8 cellular contexts compared by ENCODE assay signal in genomic region chr15:66704019-66704782, GRCh38. TPM values are rescaled to one million over a fixed set of nuclear protein-coding genes. Genes with fewer than 3 reads are reported as not detected.
DNase-seq lines count a peak whose midpoint lies in the region; ATAC-seq and TF ChIP-seq lines count a peak whose summit lies in the region.

No MANE protein-coding gene starts in this region.

- TF ChIP-seq CTCF in AG10803 (conservative IDR thresholded peaks at IDR 0.05; ENCODE audit: low read length) (no peak), chondrocyte (IDR thresholded peaks at IDR 0.05) (no peak)

- H3K27me3 Mint-ChIP-seq in chondrocyte (ENCODE audit: low read depth), result no peaks in the 10 kb centered on the region
- H3K27me3 Mint-ChIP-seq in naive B cell, result peaks cover 11 to 24% (median 22%) of the 10 kb centered on the region in 3 donors

- H3K4me3 Mint-ChIP-seq in chondrocyte (ENCODE audit: unreplicated experiment), result peak overlapping the region; percentile 68
- H3K4me3 Mint-ChIP-seq in naive B cell, result peak overlapping the region; percentile 65 to 89 (median 82)

- no peaks in the 10 kb centered on the region for H3K9me3 Mint-ChIP-seq in chondrocyte (ENCODE audit: low read depth)
- H3K9me3 Mint-ChIP-seq in naive B cell, result no peaks in the 10 kb centered on the region

- H3K4me3 ChIP-seq in AG10803 (ENCODE audit: low read length), result peak overlapping the region; percentile 82

- ATAC-seq in naive B cell (ENCODE audit: low read depth in 2 of 2) (no peak), HG02938 (IDR thresholded peaks at IDR 0.05; ENCODE audit: unreplicated experiment) (no peak), GM19351 (IDR thresholded peaks at IDR 0.05; ENCODE audit: unreplicated experiment) (no peak)

- peaks cover 39% of the 10 kb centered on the region for H3K4me1 Mint-ChIP-seq in chondrocyte (ENCODE audit: low read depth)
- H3K4me1 Mint-ChIP-seq in naive B cell, result peaks cover 9 to 17% (median 17%) of the 10 kb centered on the region in 3 donors

- no peak for DNase-seq in AG10803 (ENCODE audit: low read depth)
- peak; percentile 35 for DNase-seq in KG1 (lab: John Stamatoyannopoulos, UW)
- DNase-seq in chondrocyte (ENCODE audit: low spot score), result no peak
- peak; percentile 7 for DNase-seq in naive B cell
- DNase-seq in effector CD8-positive, alpha-beta T cell (lab: John Stamatoyannopoulos, UW), result no peak
- DNase-seq in NCI-H2196 treated with DMSO at 0.1 percent for 48 hours (lab: John Stamatoyannopoulos, UW; ENCODE audit: unreplicated experiment), result no peak

- no peak overlapping the region for H3K27ac Mint-ChIP-seq in chondrocyte (ENCODE audit: unreplicated experiment)
- H3K27ac Mint-ChIP-seq in naive B cell, result no peak overlapping the region

- H3K36me3 Mint-ChIP-seq in chondrocyte (ENCODE audit: low read depth) (peaks cover 4% of the 10 kb centered on the region), naive B cell (no peaks in the 10 kb centered on the region)

RNA-seq across cellular contexts. Expression of gene SMAD6, which starts 2.2 kb away (rescaled TPM):
- 5.2 to 29.0 TPM (median 6.6 TPM) in 3 replicates for total RNA-seq in chondrocyte
- not detected for polyA plus RNA-seq in naive B cell (ENCODE audit: low read depth in 6 of 6)

Comparison
In these comparisons a context has a peak if more than half of its experiments do, and no peak if none do; other contexts are left out.
1. DNase-seq: peak in KG1 (single experiment) and naive B cell (single experiment); none in AG10803 (single experiment), chondrocyte (single experiment), effector CD8-positive, alpha-beta T cell (single experiment) and NCI-H2196 treated with DMSO at 0.1 percent for 48 hours (single experiment).